ENCODE assay signal across 16 cellular contexts in genomic region chr11:121038642-121039409, GRCh38.
"Had no signal": no experiment of that assay in that cellular context is flagged by ENCODE, and none has a peak within 500 bp of the region (broad histone marks: within the 10 kb centered on the region; RNA-seq: fewer than 3 reads in every experiment).

No MANE protein-coding gene starts in this region.

- H3K4me3 ChIP-seq: lower lobe of right lung, psoas muscle, sigmoid colon had no signal

- H3K9me3 ChIP-seq: lower lobe of right lung, psoas muscle, sigmoid colon had no signal

- H3K27ac Mint-ChIP-seq: activated CD8-positive, alpha-beta memory T cell treated with anti-CD3 and anti-CD28 coated beads, Interleukin-2, amount 10 ng/mL, durations not matched to agents 7 days and 5 days; activated naive CD8-positive, alpha-beta T cell treated with anti-CD3 and anti-CD28 coated beads for 36 hours; dendritic cell treated with granulocyte-macrophage colony-stimulating factor and Interleukin-4, amounts not matched to agents 40 ng/mL and 50 ng/mL, for 4 days; stimulated activated naive CD8-positive, alpha-beta T cell treated with anti-CD3 and anti-CD28 coated beads, Interleukin-15, Interleukin-2, amounts not matched to agents 100 ng/mL and 50 ng/mL, for 24 hours; T-helper 1 cell treated with Interleukin-12 subunit alpha and Interleukin-12 subunit beta and Interleukin-4 antibody, amounts not matched to agents 30 μg/mL and 1 μg/mL, for 36 hours had no signal

- DNase-seq: activated CD8-positive, alpha-beta memory T cell treated with anti-CD3 and anti-CD28 coated beads, Interleukin-2, amount 10 ng/mL, durations not matched to agents 7 days and 5 days; activated gamma-delta T cell; activated naive CD8-positive, alpha-beta T cell treated with anti-CD3 and anti-CD28 coated beads for 36 hours; activated T-cell treated with anti-CD3 and anti-CD28 coated beads, Interleukin-2, amount 50 U/mL, for 4 hours; cerebellar nuclear complex; effector memory CD8-positive, alpha-beta T cell; lower lobe of right lung; naive thymus-derived CD8-positive, alpha-beta T cell; nucleus accumbens; psoas muscle; sigmoid colon; stimulated activated CD4-positive, alpha-beta T cell treated with anti-CD3 and anti-CD28 coated beads, Interleukin-12 subunit alpha, Interleukin-12 subunit beta, amount 100 ng/mL, for 4 hours had no signal

- H3K27me3 Mint-ChIP-seq: activated CD8-positive, alpha-beta memory T cell treated with anti-CD3 and anti-CD28 coated beads, Interleukin-2, amount 10 ng/mL, durations not matched to agents 7 days and 5 days; activated naive CD8-positive, alpha-beta T cell treated with anti-CD3 and anti-CD28 coated beads for 36 hours; dendritic cell treated with granulocyte-macrophage colony-stimulating factor and Interleukin-4, amounts not matched to agents 40 ng/mL and 50 ng/mL, for 4 days; effector memory CD8-positive, alpha-beta T cell; naive thymus-derived CD8-positive, alpha-beta T cell; stimulated activated naive CD8-positive, alpha-beta T cell treated with anti-CD3 and anti-CD28 coated beads, Interleukin-15, Interleukin-2, amounts not matched to agents 100 ng/mL and 50 ng/mL, for 24 hours had no signal

- H3K27ac ChIP-seq: lower lobe of right lung, psoas muscle, sigmoid colon had no signal

- H3K36me3 ChIP-seq: lower lobe of right lung, sigmoid colon had no signal

- H3K4me3 Mint-ChIP-seq: activated CD8-positive, alpha-beta memory T cell treated with anti-CD3 and anti-CD28 coated beads, Interleukin-2, amount 10 ng/mL, durations not matched to agents 7 days and 5 days; activated naive CD8-positive, alpha-beta T cell treated with anti-CD3 and anti-CD28 coated beads for 36 hours; activated T-cell treated with anti-CD3 and anti-CD28 coated beads, Interleukin-2, amount 50 U/mL, for 4 hours; dendritic cell treated with granulocyte-macrophage colony-stimulating factor and Interleukin-4, amounts not matched to agents 40 ng/mL and 50 ng/mL, for 4 days; effector memory CD8-positive, alpha-beta T cell; naive thymus-derived CD8-positive, alpha-beta T cell; stimulated activated naive CD8-positive, alpha-beta T cell treated with anti-CD3 and anti-CD28 coated beads, Interleukin-15, Interleukin-2, amounts not matched to agents 100 ng/mL and 50 ng/mL, for 24 hours; T-helper 1 cell treated with Interleukin-12 subunit alpha and Interleukin-12 subunit beta and Interleukin-4 antibody, amounts not matched to agents 30 μg/mL and 1 μg/mL, for 36 hours had no signal

- H3K27me3 ChIP-seq: sigmoid colon had no signal

- ATAC-seq: activated CD4-positive, CD25-positive, alpha-beta regulatory T cell treated with anti-CD3 and anti-CD28 coated beads, Interleukin-2, amount 50 U/mL, for 24 hours; activated CD8-positive, alpha-beta memory T cell treated with anti-CD3 and anti-CD28 coated beads, Interleukin-2, amount 10 ng/mL, durations not matched to agents 7 days and 5 days; activated T-cell treated with anti-CD3 and anti-CD28 coated beads, Interleukin-2, amount 50 U/mL, for 4 hours; effector memory CD8-positive, alpha-beta T cell; lower lobe of right lung; naive thymus-derived CD8-positive, alpha-beta T cell; psoas muscle had no signal

- H3K9me3 Mint-ChIP-seq: activated T-cell treated with anti-CD3 and anti-CD28 coated beads, Interleukin-2, amount 50 U/mL, for 4 hours; dendritic cell treated with granulocyte-macrophage colony-stimulating factor and Interleukin-4, amounts not matched to agents 40 ng/mL and 50 ng/mL, for 4 days; effector memory CD8-positive, alpha-beta T cell; naive thymus-derived CD8-positive, alpha-beta T cell; stimulated activated naive CD8-positive, alpha-beta T cell treated with anti-CD3 and anti-CD28 coated beads, Interleukin-15, Interleukin-2, amounts not matched to agents 100 ng/mL and 50 ng/mL, for 24 hours; T-helper 1 cell treated with Interleukin-12 subunit alpha and Interleukin-12 subunit beta and Interleukin-4 antibody, amounts not matched to agents 30 μg/mL and 1 μg/mL, for 36 hours had no signal

- H3K4me1 ChIP-seq: psoas muscle had no signal
